ENCODE assay signal across 8 cellular contexts in the genomic region with DNA sequence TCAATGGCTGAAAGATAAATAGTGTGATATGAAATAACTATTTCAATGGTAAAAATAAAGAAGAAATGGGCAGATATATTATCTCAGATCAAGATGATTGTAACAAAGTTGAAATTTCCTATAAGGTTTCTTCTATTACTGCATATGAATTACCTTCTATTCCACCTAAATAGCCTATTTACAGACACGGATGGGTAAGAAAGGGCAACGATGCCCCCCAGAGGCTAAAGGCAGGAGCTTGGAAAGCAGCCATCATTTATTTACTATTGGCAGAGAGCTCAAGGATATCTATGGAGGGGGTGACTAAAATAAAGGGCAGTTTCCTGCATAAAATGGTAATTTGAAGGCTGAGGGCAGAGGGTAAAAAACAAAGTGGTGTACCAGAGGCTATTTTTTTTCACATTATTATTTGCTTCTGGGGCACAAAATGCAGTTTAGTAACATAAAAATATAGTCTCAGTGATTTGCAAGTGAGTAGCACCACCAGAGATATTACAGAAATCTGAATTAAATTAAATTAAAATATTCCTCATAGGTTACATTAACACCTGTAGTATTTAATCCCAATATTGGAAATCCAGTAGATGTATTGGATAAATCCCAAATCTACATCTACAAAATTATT.
DNase-seq lines count a peak whose midpoint lies in the region; ATAC-seq and TF ChIP-seq lines count a peak whose summit lies in the region.

No MANE protein-coding gene starts in this region.

- no peak overlapping the region for H2AFZ ChIP-seq in trophoblast cell (ENCODE audit: insufficient read depth, low read length, poor library complexity)

- no peak overlapping the region for H4K12ac ChIP-seq in trophoblast cell (ENCODE audit: low read depth, low read length)

- no peak overlapping the region for H3K27ac Mint-ChIP-seq in activated CD4-positive, alpha-beta T cell treated with anti-CD3 and anti-CD28 coated beads, Interleukin-2, amount 10 ng/mL, durations not matched to agents 24 days and 14 days

- peaks cover 19% of the 10 kb centered on the region for H3K27me3 Mint-ChIP-seq in activated CD4-positive, alpha-beta T cell treated with anti-CD3 and anti-CD28 coated beads, Interleukin-2, amount 10 ng/mL, durations not matched to agents 24 days and 14 days

- no peak overlapping the region for H2BK12ac ChIP-seq in trophoblast cell (ENCODE audit: low read length)

- DNase-seq in NCI-H446 treated with DMSO at 0.1 percent for 48 hours (lab: John Stamatoyannopoulos, UW) = peak; percentile 74
- peak; percentile 76 for DNase-seq in activated CD4-positive, alpha-beta T cell treated with anti-CD3 and anti-CD28 coated beads, Interleukin-2, amount 10 ng/mL, durations not matched to agents 24 days and 14 days
- DNase-seq in esophagus muscularis mucosa (ENCODE audit: extremely low spot score) = no peak
- peak; percentile 54 to 80 for DNase-seq in trophoblast cell

- no peak overlapping the region for H2BK120ac ChIP-seq in trophoblast cell (ENCODE audit: insufficient read depth, low read length, poor library complexity)

- H3K18ac ChIP-seq in trophoblast cell (ENCODE audit: low read length) = no peak overlapping the region

- no peak overlapping the region for H3K4ac ChIP-seq in trophoblast cell (ENCODE audit: low read depth, low read length)

- H2AK5ac ChIP-seq in trophoblast cell (ENCODE audit: low read length) = no peak overlapping the region

- no peak overlapping the region for H3K4me3 Mint-ChIP-seq in activated CD4-positive, alpha-beta T cell treated with anti-CD3 and anti-CD28 coated beads, Interleukin-2, amount 10 ng/mL, durations not matched to agents 24 days and 14 days

- no peak overlapping the region for H4K91ac ChIP-seq in trophoblast cell (ENCODE audit: low read depth, low read length)

- H2BK5ac ChIP-seq in trophoblast cell (ENCODE audit: low read depth, low read length, poor library complexity) = no peak overlapping the region

- H3K79me1 ChIP-seq in trophoblast cell (ENCODE audit: low read length) = peaks cover 1% of the 10 kb centered on the region

- no peaks in the 10 kb centered on the region for H3K4me1 Mint-ChIP-seq in activated CD4-positive, alpha-beta T cell treated with anti-CD3 and anti-CD28 coated beads, Interleukin-2, amount 10 ng/mL, durations not matched to agents 24 days and 14 days

- no peak overlapping the region for H3K14ac ChIP-seq in trophoblast cell (ENCODE audit: low read length)

- TF ChIP-seq CTCF in C4-2B (conservative IDR thresholded peaks at IDR 0.05) = peak; percentile 36
- TF ChIP-seq CTCF in esophagus muscularis mucosa (IDR thresholded peaks at IDR 0.05) = peak; percentile 59 to 65 (median 59)

- H3K4me1 ChIP-seq in esophagus muscularis mucosa (peaks cover 0 to 8% (median 0%) of the 10 kb centered on the region in 4 donors), trophoblast cell (ENCODE audit: control insufficient read depth in 1 of 2, insufficient read depth in 2 of 2, low read length in 2 of 2) (no peaks in the 10 kb centered on the region)

- H3K27me3 ChIP-seq in esophagus muscularis mucosa (no peaks in the 10 kb centered on the region), trophoblast cell (ENCODE audit: insufficient read depth, low read length) (no peaks in the 10 kb centered on the region)

- no peak overlapping the region for H4K8ac ChIP-seq in trophoblast cell (ENCODE audit: low read depth, low read length)

- H3K9ac ChIP-seq in trophoblast cell (ENCODE audit: low read length) = no peak overlapping the region

- no peak for TF ChIP-seq EP300 in esophagus muscularis mucosa (IDR thresholded peaks at IDR 0.05)

- H3K36me3 ChIP-seq in esophagus muscularis mucosa = no peaks in the 10 kb centered on the region
- no peaks in the 10 kb centered on the region for H3K36me3 ChIP-seq in trophoblast cell (ENCODE audit: control insufficient read depth in 1 of 2, insufficient read depth in 2 of 2, low read length in 2 of 2)

- no peaks in the 10 kb centered on the region for H3K36me3 Mint-ChIP-seq in activated CD4-positive, alpha-beta T cell treated with anti-CD3 and anti-CD28 coated beads, Interleukin-2, amount 10 ng/mL, durations not matched to agents 24 days and 14 days (ENCODE audit: low read depth)

- 5% methylated on average over 2 of the region's 2 CpGs for WGBS in esophagus muscularis mucosa
- WGBS in trophoblast cell (ENCODE audit: extremely low coverage, insufficient coverage, insufficient read length) = no CpG with 5 or more reads among the region's 2 CpGs

- H3K27ac ChIP-seq in C4-2B (no peak overlapping the region), esophagus muscularis mucosa (replicated peaks in 1 of 4) (no peak overlapping the region), trophoblast cell (ENCODE audit: low read depth, low read length) (no peak overlapping the region)

- intact Hi-C loops in activated CD4-positive, alpha-beta T cell treated with anti-CD3 and anti-CD28 coated beads, Interleukin-2, amount 10 ng/mL, durations not matched to agents 24 days and 14 days (cut with micrococcal nuclease) = loop anchor here (1.0 to 10.0 kb wide), 4 partner anchors 294 to 486 kb away; no protein-coding TSS in a partner anchor
- intact Hi-C loops in esophagus muscularis mucosa (cut with DNase I) = loop anchor here (5.0 kb wide), 1 partner anchor 224 kb away; a partner anchor contains a TSS

- H3K79me2 ChIP-seq in trophoblast cell (ENCODE audit: control insufficient read depth, insufficient read depth, low read length, poor library complexity) = no peaks in the 10 kb centered on the region

- H3K9me3 ChIP-seq in esophagus muscularis mucosa (no peaks in the 10 kb centered on the region), trophoblast cell (ENCODE audit: insufficient read depth, low read depth, low read length) (no peaks in the 10 kb centered on the region)

- no peak overlapping the region for H3K4me2 ChIP-seq in trophoblast cell (ENCODE audit: low read length)

- no peaks in the 10 kb centered on the region for H3K9me3 Mint-ChIP-seq in activated CD4-positive, alpha-beta T cell treated with anti-CD3 and anti-CD28 coated beads, Interleukin-2, amount 10 ng/mL, durations not matched to agents 24 days and 14 days

- H3K4me3 ChIP-seq in esophagus muscularis mucosa = no peak overlapping the region
- no peak overlapping the region for H3K4me3 ChIP-seq in trophoblast cell (ENCODE audit: low read depth, low read length)

- TF ChIP-seq POLR2A in esophagus muscularis mucosa (IDR thresholded peaks at IDR 0.05; ENCODE audit: low read depth) = no peak

- peak; percentile 55 for ATAC-seq in GM21360 (IDR thresholded peaks at IDR 0.05; ENCODE audit: unreplicated experiment)
- no peak for ATAC-seq in GM19328 (IDR thresholded peaks at IDR 0.05; ENCODE audit: unreplicated experiment)
- ATAC-seq in HG03175 (IDR thresholded peaks at IDR 0.05; ENCODE audit: unreplicated experiment) = no peak

- no peak overlapping the region for H3K23ac ChIP-seq in trophoblast cell (ENCODE audit: low read length)
